In the genomic region with DNA sequence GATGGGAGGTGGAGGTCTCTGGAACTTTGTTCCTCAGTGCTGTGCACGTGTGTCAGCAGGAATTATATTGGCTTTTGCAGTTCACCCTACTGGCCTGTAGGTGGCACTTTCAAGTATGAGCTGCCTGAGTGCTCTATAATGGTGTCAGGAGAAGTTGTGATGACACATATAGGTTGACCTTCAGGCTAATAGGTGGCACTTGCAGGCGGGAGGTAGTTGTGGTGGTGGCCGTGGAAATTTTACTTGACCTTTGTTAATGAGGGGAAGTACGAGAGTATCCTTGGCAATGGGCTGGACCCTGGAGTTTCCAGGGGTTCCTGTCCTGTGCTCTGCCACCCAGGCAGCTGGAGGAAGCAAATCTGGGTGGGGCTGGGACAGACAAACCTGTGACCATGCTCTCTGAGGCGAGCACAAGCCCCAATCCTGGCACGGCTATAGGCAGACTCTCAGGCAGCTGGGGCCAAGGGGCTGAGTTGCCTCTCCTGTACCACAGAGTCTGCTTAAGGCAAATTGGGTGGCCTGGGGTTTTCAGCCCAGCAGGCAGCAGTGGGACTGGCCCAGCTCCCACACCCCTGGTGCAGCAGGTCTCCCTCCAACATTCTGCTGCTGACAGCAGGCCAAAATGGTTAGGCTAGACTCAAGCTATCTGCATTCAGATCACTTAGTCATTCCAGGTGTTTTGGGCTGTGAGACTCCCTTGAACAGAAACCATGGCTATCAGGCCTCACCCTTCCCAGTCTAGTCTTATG, we compare ENCODE assay signal across 8 cellular contexts.
DNase-seq lines count a peak whose midpoint lies in the region; ATAC-seq and TF ChIP-seq lines count a peak whose summit lies in the region.

No MANE protein-coding gene starts in this region.

- H3K9me3 Mint-ChIP-seq in memory B cell: no peaks in the 10 kb centered on the region

- no peaks in the 10 kb centered on the region for H3K4me1 Mint-ChIP-seq in memory B cell

- TF ChIP-seq CTCF in brain microvascular endothelial cell (IDR thresholded peaks at IDR 0.05; ENCODE audit: low read depth, low read length, missing control alignments) (peak; percentile 82), ovary (IDR thresholded peaks at IDR 0.05) (peak in 1 of 3 donors; percentile 8)

- H3K27ac ChIP-seq in SJCRH30: no peak overlapping the region
- no peak overlapping the region for H3K27ac ChIP-seq in brain microvascular endothelial cell
- H3K27ac ChIP-seq in ovary: no peak overlapping the region

- no peaks in the 10 kb centered on the region for H3K9me3 ChIP-seq in SJCRH30 (replicated peaks)
- no peaks in the 10 kb centered on the region for H3K9me3 ChIP-seq in ovary

- WGBS in ovary, 3 donors: 80 to 88% (median 81%) methylated on average over 6 of the region's 6 CpGs

- H3K4me1 ChIP-seq in SJCRH30: no peaks in the 10 kb centered on the region
- no peaks in the 10 kb centered on the region for H3K4me1 ChIP-seq in ovary (ENCODE audit: insufficient read depth)

- no peak overlapping the region for H3K27ac Mint-ChIP-seq in memory B cell

- TF ChIP-seq POLR2A in ovary (IDR thresholded peaks at IDR 0.05): no peak

- H3K4me3 ChIP-seq in SJCRH30 (no peak overlapping the region), brain microvascular endothelial cell (ENCODE audit: low read depth, low read length) (no peak overlapping the region), ovary (no peak overlapping the region)

- H3K36me3 ChIP-seq in SJCRH30 (no peaks in the 10 kb centered on the region), brain microvascular endothelial cell (replicated peaks) (no peaks in the 10 kb centered on the region), ovary (no peaks in the 10 kb centered on the region)

- peaks cover 7% of the 10 kb centered on the region for H3K27me3 Mint-ChIP-seq in memory B cell

- ATAC-seq in GM21390 (IDR thresholded peaks at IDR 0.05; ENCODE audit: unreplicated experiment) (peak; percentile 85), HG03520 (IDR thresholded peaks at IDR 0.05; ENCODE audit: unreplicated experiment) (peak; percentile 89), memory B cell (ENCODE audit: low read depth) (peak; percentile 64)

- intact Hi-C loops in ovary (cut with DNase I): no loop called here

- H3K4me3 Mint-ChIP-seq in memory B cell: no peak overlapping the region

- no peaks in the 10 kb centered on the region for H3K36me3 Mint-ChIP-seq in memory B cell

- H3K27me3 ChIP-seq in SJCRH30 (no peaks in the 10 kb centered on the region), brain microvascular endothelial cell (replicated peaks) (no peaks in the 10 kb centered on the region), ovary (no peaks in the 10 kb centered on the region)

- no peak for TF ChIP-seq EP300 in ovary (IDR thresholded peaks at IDR 0.05)

- in situ Hi-C loops in brain microvascular endothelial cell (cut with HindIII; ENCODE audit: low pct_ligation_motif_present, low sequenced_read_pairs): no loop called here

- DNase-seq in DMS 273 (lab: John Stamatoyannopoulos, UW; ENCODE audit: unreplicated experiment) (peak; percentile 67), DMS 273 treated with DMSO at 0.1 percent for 48 hours (lab: John Stamatoyannopoulos, UW) (no peak), SJCRH30 (peak; percentile 22 to 58), brain microvascular endothelial cell (peak; percentile 44), memory B cell (ENCODE audit: low spot score in 2 of 2) (peak in 1 of 2 donors; percentile 9), ovary (no peak)

Comparison
In these comparisons a context has a peak if more than half of its experiments do, and no peak if none do; other contexts are left out.
1. DNase-seq: peak in DMS 273 (single experiment), SJCRH30 (2 of 2) and brain microvascular endothelial cell (single experiment); none in DMS 273 treated with DMSO at 0.1 percent for 48 hours (single experiment) and ovary (0 of 5).
2. Peak in every context shown above with its lines, with median percentiles within 50 percentile points of each other: ATAC-seq.